ENCODE assay signal across 8 cellular contexts in genomic region chr15:86231864-86232801, GRCh38.
A peak's percentile ranks its signal among the peaks of the same experiment; 100 is the strongest.
DNase-seq lines count a peak whose midpoint lies in the region; ATAC-seq and TF ChIP-seq lines count a peak whose summit lies in the region.

No MANE protein-coding gene starts in this region.

- peaks cover 0 to 7% (median 0%) of the 10 kb centered on the region in 12 donors for H3K4me1 ChIP-seq in heart left ventricle

- peaks cover 0 to 46% (median 15%) of the 10 kb centered on the region in 9 donors for H3K27me3 ChIP-seq in heart left ventricle

- intact Hi-C loops in heart left ventricle (cut with DNase I), result loop anchor here in 2 of 10 donors (10.0 kb wide), 1 partner anchor 513 kb away; no protein-coding TSS in a partner anchor

- ATAC-seq in HG02623 (IDR thresholded peaks at IDR 0.05; ENCODE audit: unreplicated experiment) (peak; percentile 50), heart left ventricle (peak in 3 of 4 donors; percentile 42 to 71 (median 65)), GM21526 (IDR thresholded peaks at IDR 0.05; ENCODE audit: low FRiP score, unreplicated experiment) (no peak), HG03095 (IDR thresholded peaks at IDR 0.05; ENCODE audit: unreplicated experiment) (no peak)

- TF ChIP-seq CTCF in GM12865 (IDR thresholded peaks at IDR 0.05; ENCODE audit: insufficient read depth, low read depth, low read length, missing control alignments) (peak; percentile 59), heart left ventricle (IDR thresholded peaks at IDR 0.05) (peak; percentile 46 to 72 (median 54))

- no peak overlapping the region for H3K27ac ChIP-seq in heart left ventricle

- no peaks in the 10 kb centered on the region for H3K36me3 ChIP-seq in heart left ventricle

- no peak for TF ChIP-seq POLR2A in heart left ventricle (IDR thresholded peaks at IDR 0.05)

- 4 to 5% (median 5%) methylated on average over 20 of the region's 20 CpGs for WGBS in heart left ventricle, 4 donors

- DNase-seq in GM12865 (ENCODE audit: low read depth) (peak; percentile 42), NCI-H748 (lab: John Stamatoyannopoulos, UW; ENCODE audit: unreplicated experiment) (peak; percentile 61), heart left ventricle (peak in 1 of 5 donors; percentile 27), skeletal muscle cell (ENCODE audit: low read depth) (peak; percentile 0)
- DNase-seq in activated T-cell treated with anti-CD3 and anti-CD28 coated beads, Interleukin-2, amount 50 U/mL, for 1 hour, result peak; percentile 35

- no peak overlapping the region for H3K4me3 ChIP-seq in GM12865 (ENCODE audit: low read depth, low read length)
- H3K4me3 ChIP-seq in heart left ventricle, result peak overlapping the region in 2 of 12 donors; percentile 4 to 23
- no peak overlapping the region for H3K4me3 ChIP-seq in skeletal muscle cell (ENCODE audit: low read depth, low read length)

- H3K9me3 ChIP-seq in heart left ventricle, result no peaks in the 10 kb centered on the region

Comparison
In these comparisons a context has a peak if more than half of its experiments do, and no peak if none do; other contexts are left out.
1. ATAC-seq: peak in HG02623 (single experiment) and heart left ventricle (3 of 4); none in GM21526 (single experiment) and HG03095 (single experiment).